8 cellular contexts compared by ENCODE assay signal in genomic region chr9:32572900-32573523, GRCh38. TPM values are rescaled to one million over a fixed set of nuclear protein-coding genes. Genes with fewer than 3 reads are reported as not detected.
DNase-seq lines count a peak whose midpoint lies in the region; ATAC-seq and TF ChIP-seq lines count a peak whose summit lies in the region.

Gene NDUFB6 (minus strand): TSS chr9:32573159. CDS start chr9:32573060, 99 bp downstream.

- H3K27me3 Mint-ChIP-seq in activated B cell treated with CpG ODN at 0.5 μM for 24 hours: no peaks in the 10 kb centered on the region

- no peaks in the 10 kb centered on the region for H3K9me3 Mint-ChIP-seq in activated B cell treated with CpG ODN at 0.5 μM for 24 hours

- intact Hi-C loops in activated B cell treated with CpG ODN at 0.5 μM for 24 hours (cut with micrococcal nuclease): loop anchor here (1.0 to 5.0 kb wide), 8 partner anchors 10 to 654 kb away; partner anchors contain the start of genes ACO1, APTX and RIGI

- H3K4me3 ChIP-seq in AG04450 (ENCODE audit: low read depth, low read length): peak within 1 kb of the TSS; percentile 96

- CTCF ChIA-PET in AG04450 (lab: Charles Lee): interaction anchor here (1.1 to 20.3 kb wide), 14 partner anchors 8 to 395 kb away, joined by 3 to 1261 read pairs (median 7); partner anchors contain the start of genes ACO1 and RIGI
- CTCF ChIA-PET in activated B cell treated with CpG ODN at 0.5 μM for 24 hours (lab: Charles Lee): interaction anchor here (0.8 to 12.2 kb wide), 13 partner anchors 19 to 426 kb away, joined by 3 to 440 read pairs (median 4); partner anchors contain the start of genes ACO1, RIGI and TOPORS

- TF ChIP-seq CTCF in AG04450 (IDR thresholded peaks at IDR 0.05; ENCODE audit: low read depth, low read length) (no peak), activated B cell treated with CpG ODN at 0.5 μM for 24 hours (IDR thresholded peaks at IDR 0.05) (no peak)

- in situ Hi-C loops in GM18951 (cut with MboI; ENCODE audit: low sequenced_read_pairs, unreplicated experiment): no loop called here

- H3K4me1 Mint-ChIP-seq in activated B cell treated with CpG ODN at 0.5 μM for 24 hours: peaks cover 21% of the 10 kb centered on the region

- peak; percentile 83 for TF ChIP-seq POLR2A in GM18951 (IDR thresholded peaks at IDR 0.05; ENCODE audit: extremely low read depth, insufficient read depth, insufficient read length)

- H3K27me3 ChIP-seq in AG04450 (ENCODE audit: control insufficient read depth, insufficient read depth, low read length): no peaks in the 10 kb centered on the region

- POLR2A ChIA-PET in AG04450 (lab: Yijun Ruan, JAX) (interaction anchor here (1.4 kb wide), 1 partner anchor 194 kb away, joined by 8 read pairs; no protein-coding TSS in a partner anchor), activated B cell treated with CpG ODN at 0.5 μM for 24 hours (lab: Charles Lee) (interaction anchor here (1.0 to 2.8 kb wide), 7 partner anchors 15 to 452 kb away, joined by 3 to 36 read pairs (median 7); partner anchors contain the start of genes ACO1, DNAJA1, RIGI and SMIM27)

- H3K27ac Mint-ChIP-seq in activated B cell treated with CpG ODN at 0.5 μM for 24 hours: peak within 1 kb of the TSS; percentile 94

- DNase-seq in AG04450 (ENCODE audit: low read depth, low spot score) (peak; percentile 70), NCI-H345 (lab: John Stamatoyannopoulos, UW) (peak; percentile 95), activated B cell treated with CpG ODN at 0.5 μM for 24 hours (peak; percentile 90), caudate nucleus (lab: John Stamatoyannopoulos, UW) (peak in 60 of 61 donors; percentile 63 to 96 (median 86)), inferior parietal cortex (ENCODE audit: extremely low spot score) (peak; percentile 96)
- DNase-seq in stimulated activated CD4-positive, alpha-beta T cell treated with anti-CD3 and anti-CD28 coated beads, Interleukin-12 subunit alpha, Interleukin-12 subunit beta, amount 100 ng/mL, for 24 hours (ENCODE audit: low read depth in 2 of 2): peak; percentile 91 to 96

- no peaks in the 10 kb centered on the region; the same call in 1 of the 2 replicates for H3K9me3 ChIP-seq in AG04450 (ENCODE audit: control insufficient read depth, insufficient read depth, low read length)

- ATAC-seq in HG03196 (IDR thresholded peaks at IDR 0.05; ENCODE audit: unreplicated experiment) (peak; percentile 94), activated B cell treated with CpG ODN at 0.5 μM for 24 hours (ENCODE audit: low read depth) (peak; percentile 85)

- H3K27ac ChIP-seq in AG04450 (ENCODE audit: low read depth, low read length) (peak within 1 kb of the TSS; percentile 75), caudate nucleus (ENCODE audit: low read depth, low read length) (peak within 1 kb of the TSS; percentile 93)

- peak within 1 kb of the TSS; percentile 99 for H3K4me3 Mint-ChIP-seq in activated B cell treated with CpG ODN at 0.5 μM for 24 hours

- peaks cover 24% of the 10 kb centered on the region for H3K36me3 Mint-ChIP-seq in activated B cell treated with CpG ODN at 0.5 μM for 24 hours (ENCODE audit: low read depth)

RNA-seq across cellular contexts. Expression of gene NDUFB6, which starts in this region (rescaled TPM):
- 60.2 and 65.3 TPM in 2 replicates for polyA plus RNA-seq in AG04450 (2011; rRNA removed)
- polyA minus RNA-seq in AG04450 (2011; rRNA and poly(A)+ RNA removed): 13.7 and 18.1 TPM in 2 replicates
- total RNA-seq in activated B cell treated with CpG ODN at 0.5 μM for 24 hours: 25.8 and 34.4 TPM in 2 replicates

Comparison
In these comparisons a context has a peak if more than half of its experiments do, and no peak if none do; other contexts are left out.
1. Peak in every context shown above with its lines: DNase-seq, ATAC-seq, H3K4me3 ChIP-seq and H3K27ac ChIP-seq.